Comparison of ENCODE assay signal across 20 cellular contexts in genomic region chr1:113543110-113543509, GRCh38.
DNase-seq lines count a peak whose midpoint lies in the region; ATAC-seq, FAIRE-seq and TF ChIP-seq lines count a peak whose summit lies in the region.
"Had no signal": no experiment of that assay in that cellular context is flagged by ENCODE, and none has a peak within 500 bp of the region (broad histone marks: within the 10 kb centered on the region; RNA-seq: fewer than 3 reads in every experiment).

No MANE protein-coding gene starts in this region.

- H3K36me3 ChIP-seq in K562 (ENCODE audit: control insufficient read depth, insufficient read depth, low read length) = no peaks in the 10 kb centered on the region
- H3K36me3 ChIP-seq in smooth muscle cell (ENCODE audit: low read depth) = no peaks in the 10 kb centered on the region
- no peaks in the 10 kb centered on the region for H3K36me3 ChIP-seq in lower lobe of right lung

- H3K4me1 ChIP-seq in A549 = peaks cover 24% of the 10 kb centered on the region
- H3K4me1 ChIP-seq in K562 (replicated peaks in 1 of 2; ENCODE audit: control insufficient read depth in 2 of 2, insufficient read depth in 2 of 2, low read length in 2 of 2) = no peaks in the 10 kb centered on the region; a peak in 1 of 5 replicates
- H3K4me1 ChIP-seq in smooth muscle cell (ENCODE audit: low read depth) = peaks cover 15% of the 10 kb centered on the region
- no peaks in the 10 kb centered on the region for H3K4me1 ChIP-seq in lower lobe of right lung

- H3K9ac ChIP-seq in K562 (ENCODE audit: insufficient read depth in 1 of 2, low read depth in 2 of 2, low read length in 2 of 2) (no peak overlapping the region), smooth muscle cell (ENCODE audit: low read depth) (peak overlapping the region; percentile 88)

- H3K9me3 ChIP-seq in A549 = peaks cover 1% of the 10 kb centered on the region; the same call in 1 of the 3 replicates
- no peaks in the 10 kb centered on the region for H3K9me3 ChIP-seq in K562 (replicated peaks; ENCODE audit: control insufficient read depth, insufficient read depth, low read depth, low read length)
- H3K9me3 ChIP-seq in smooth muscle cell (replicated peaks; ENCODE audit: low read depth) = no peaks in the 10 kb centered on the region
- H3K9me3 ChIP-seq in lower lobe of right lung = no peaks in the 10 kb centered on the region

- ATAC-seq in A549 (no peak), K562 (no peak), lower lobe of right lung (no peak), HG03571 (IDR thresholded peaks at IDR 0.05; ENCODE audit: unreplicated experiment) (no peak)
- ATAC-seq: GM23338, HCT116 had no signal

- FAIRE-seq in A549 (lab: Jason Lieb, UNC) (no peak), K562 (lab: Jason Lieb, UNC) (no peak)
- FAIRE-seq: GM12891, GM18507 had no signal

- intact Hi-C loops in K562 (cut with micrococcal nuclease) (no loop called here), lower lobe of right lung (cut with DNase I) (no loop called here)

- no peaks in the 10 kb centered on the region for H3K79me2 ChIP-seq in K562 (ENCODE audit: control insufficient read depth, insufficient read depth, low read length)
- H3K79me2 ChIP-seq in smooth muscle cell (ENCODE audit: low read depth) = peaks cover 65% of the 10 kb centered on the region

- no peak for TF ChIP-seq EP300 in A549 (IDR thresholded peaks at IDR 0.05)
- TF ChIP-seq EP300 in K562 (IDR thresholded peaks at IDR 0.05; ENCODE audit: low read length) = no peak

- no peak for TF ChIP-seq POLR2A in A549 (IDR thresholded peaks at IDR 0.05; ENCODE audit: low read length)
- no peak for TF ChIP-seq POLR2A in K562 (conservative IDR thresholded peaks at IDR 0.05)

- POLR2A ChIA-PET in A549 (lab: Yijun Ruan, JAX) = no interaction called here
- POLR2A ChIA-PET in K562 (lab: Yijun Ruan, JAX) = no interaction called here

- no peak for TF ChIP-seq CTCF in A549 (IDR thresholded peaks at IDR 0.05)
- no peak for TF ChIP-seq CTCF in HL-60 (IDR thresholded peaks at IDR 0.05; ENCODE audit: insufficient read depth, low read length)
- TF ChIP-seq CTCF in K562 (IDR thresholded peaks at IDR 0.05 in 2 of 3, conservative IDR thresholded peaks at IDR 0.05 in 1 of 3; ENCODE audit: insufficient read depth in 2 of 3, low read depth in 1 of 3, low read length in 3 of 3) = no peak
- no peak for TF ChIP-seq CTCF in smooth muscle cell (IDR thresholded peaks at IDR 0.05; ENCODE audit: borderline replicate concordance, insufficient read depth, poor library complexity, severe bottlenecking)
- TF ChIP-seq CTCF in lower lobe of right lung (IDR thresholded peaks at IDR 0.05) = no peak

- no peak overlapping the region for H3K4me3 ChIP-seq in A549
- H3K4me3 ChIP-seq in HL-60 (replicated peaks; ENCODE audit: insufficient read depth, low read length) = no peak overlapping the region
- no peak overlapping the region for H3K4me3 ChIP-seq in K562
- no peak overlapping the region for H3K4me3 ChIP-seq in smooth muscle cell
- no peak overlapping the region for H3K4me3 ChIP-seq in lower lobe of right lung
- H3K4me3 ChIP-seq: GM23338 had no signal

- in situ Hi-C loops in K562 (cut with MboI) = no loop called here

- no peak overlapping the region for H3K27ac ChIP-seq in A549
- peak overlapping the region; percentile 72 for H3K27ac ChIP-seq in HL-60 (replicated peaks)
- H3K27ac ChIP-seq in K562 (ENCODE audit: extremely low read depth, low read depth, low read length) = no peak overlapping the region
- peak overlapping the region; percentile 98 for H3K27ac ChIP-seq in smooth muscle cell (ENCODE audit: low read depth)
- no peak overlapping the region for H3K27ac ChIP-seq in lower lobe of right lung

- WGBS in A549 (ENCODE audit: missing lambda C conversion rate) = 94% methylated on average over 1 of the region's 1 CpG
- 23% methylated on average over 1 of the region's 1 CpG for WGBS in K562 (ENCODE audit: insufficient coverage, low coverage, missing lambda C conversion rate)
- 100% methylated on average over 1 of the region's 1 CpG for WGBS in smooth muscle cell (ENCODE audit: low lambda C conversion rate)

- H2AFZ ChIP-seq in K562 (ENCODE audit: low read depth, low read length) = no peak overlapping the region
- H2AFZ ChIP-seq in smooth muscle cell (ENCODE audit: low read depth) = no peak overlapping the region
- H2AFZ ChIP-seq: GM23338 had no signal

- CTCF ChIA-PET in A549 (lab: Yijun Ruan, JAX) (no interaction called here), K562 (lab: Yijun Ruan, JAX; ENCODE audit: low intra/inter-chr PET ratio) (no interaction called here)

- no peak for DNase-seq in A549 (ENCODE audit: low read depth in 1 of 2, low spot score in 1 of 2)
- DNase-seq in HL-60 (ENCODE audit: low read depth in 1 of 2, low spot score in 1 of 2) = no peak
- DNase-seq in K562 (ENCODE audit: extremely low read depth in 1 of 4, low spot score in 3 of 4) = no peak
- no peak for DNase-seq in smooth muscle cell (lab: John Stamatoyannopoulos, UW; ENCODE audit: unreplicated experiment)
- no peak for DNase-seq in retina
- no peak for DNase-seq in lower lobe of right lung
- DNase-seq: 8988T; C1 segment of cervical spinal cord; Calu3; CD4-positive, alpha-beta memory T cell; COR-L47; DMS53; DMS79 treated with DMSO at 0.1 percent for 48 hours; GF-D8; H9 had no signal

- H3K4me2 ChIP-seq in A549 (no peak overlapping the region), K562 (ENCODE audit: insufficient read depth, low read length) (no peak overlapping the region), smooth muscle cell (no peak overlapping the region)
- H3K4me2 ChIP-seq: GM23338 had no signal

- TF ChIP-seq RAD21 in A549 (conservative IDR thresholded peaks at IDR 0.05 in 1 of 2, IDR thresholded peaks at IDR 0.05 in 1 of 2) (no peak), K562 (CRISPR knock-in tag; conservative IDR thresholded peaks at IDR 0.05 in 1 of 2, IDR thresholded peaks at IDR 0.05 in 1 of 2) (no peak)

- BruUV-seq in K562 (replicated peaks; lab: Mats Ljungman, UMichigan) = no TSS peak

- H4K20me1 ChIP-seq in K562 (replicated peaks; ENCODE audit: control insufficient read depth, insufficient read depth, low read length) (no peaks in the 10 kb centered on the region), smooth muscle cell (ENCODE audit: low read depth) (no peaks in the 10 kb centered on the region)

- no peaks in the 10 kb centered on the region for H3F3A ChIP-seq in smooth muscle cell (ENCODE audit: low read depth)

- H3K9me1 ChIP-seq in K562 (ENCODE audit: control insufficient read depth, insufficient read depth, low read length) = no peaks in the 10 kb centered on the region

- H3K27me3 ChIP-seq in HL-60 (ENCODE audit: insufficient read depth, poor library complexity, severe bottlenecking) (no peaks in the 10 kb centered on the region), K562 (ENCODE audit: control insufficient read depth in 2 of 2, insufficient read depth in 2 of 2, low read length in 2 of 2) (no peaks in the 10 kb centered on the region), smooth muscle cell (ENCODE audit: low read depth) (no peaks in the 10 kb centered on the region), lower lobe of right lung (ENCODE audit: low read depth) (no peaks in the 10 kb centered on the region)

TF ChIP-seq in A549, 52 proteins besides CTCF, POLR2A, EP300 and RAD21:
- TF ChIP-seq HOXA7 (CRISPR knock-in tag; IDR thresholded peaks at IDR 0.05) = no peak
- no peak for TF ChIP-seq MAZ (IDR thresholded peaks at IDR 0.05; ENCODE audit: borderline replicate concordance, low read depth, low read length)
- peak; percentile 50 for TF ChIP-seq MAFK (IDR thresholded peaks at IDR 0.05; ENCODE audit: partially characterized antibody)

TF ChIP-seq in K562, 482 proteins besides CTCF, POLR2A, EP300 and RAD21:
- TF ChIP-seq ZNF316 (IDR thresholded peaks at IDR 0.05) = peak; percentile 72; the same call in 1 of the 2 replicates
- TF ChIP-seq C11orf30 (IDR thresholded peaks at IDR 0.05; ENCODE audit: low read depth) = peak; percentile 44; the same call in 1 of the 2 replicates
- TF ChIP-seq HDAC8 (tag; IDR thresholded peaks at IDR 0.05) = no peak

Comparison
In these comparisons a context has a peak if more than half of its experiments do, and no peak if none do; other contexts are left out.
1. H3K27ac ChIP-seq: peak in HL-60 (single experiment) and smooth muscle cell (single experiment); none in A549 (0 of 2), K562 (single experiment) and lower lobe of right lung (single experiment).
2. Of the 35 proteins assayed by ChIP-seq in both K562 and A549: peak only in K562: none; only in A549: MAFK; in both: none; in neither: 34.